In the genomic region with DNA sequence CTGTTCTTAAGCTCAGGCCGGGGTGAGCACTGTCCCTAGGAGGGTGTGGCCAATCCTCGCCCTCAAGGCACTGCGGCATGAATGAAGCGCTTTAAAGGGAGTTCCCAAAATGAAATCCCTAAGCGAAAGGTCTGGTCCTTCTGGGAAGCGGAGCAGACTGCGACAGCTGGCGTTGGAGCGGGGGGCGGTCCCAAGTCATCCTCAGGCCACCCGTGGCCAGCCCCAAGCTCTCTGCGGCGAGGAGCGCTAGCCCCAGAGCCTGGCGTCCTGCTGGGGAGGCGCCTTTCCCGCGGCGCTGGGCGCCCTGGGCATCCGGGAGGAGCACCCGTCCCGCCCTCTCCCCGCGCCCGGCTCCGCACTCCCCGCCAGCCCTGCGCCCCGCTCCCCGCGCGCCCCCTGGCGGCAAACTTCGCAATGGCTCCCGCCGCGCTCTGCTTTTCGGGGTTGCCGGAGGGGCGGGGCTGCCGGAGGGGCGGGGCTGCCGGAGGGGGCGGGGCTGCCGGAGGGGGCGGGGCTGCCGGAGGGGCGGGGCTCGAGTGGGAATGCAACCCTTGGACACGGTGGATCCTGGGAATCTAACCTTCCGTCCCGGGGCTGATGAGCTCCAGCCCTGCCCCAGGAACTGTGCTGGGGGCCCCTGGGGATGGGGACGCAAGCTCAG, we compare ENCODE assay signal across 8 cellular contexts. TPM values are rescaled to one million over a fixed set of nuclear protein-coding genes. Genes with fewer than 3 reads are reported as not detected.
DNase-seq lines count a peak whose midpoint lies in the region; ATAC-seq and TF ChIP-seq lines count a peak whose summit lies in the region.

No MANE protein-coding gene starts in this region.

- ATAC-seq in GM19455 (IDR thresholded peaks at IDR 0.05; ENCODE audit: unreplicated experiment) (peak; percentile 63), Panc1 (peak; percentile 89)
- ATAC-seq in naive thymus-derived CD4-positive, alpha-beta T cell: peak; percentile 96
- ATAC-seq in stimulated activated memory B cell treated with anti-CD40 and anti-IgM and Interleukin-4, amounts not matched to agents 10 μg/mL and 1 μg/mL and 100 μg/mL, for 72 hours: peak; percentile 93

- peak overlapping the region in 4 of 9 donors; percentile 46 to 80 (median 73) for H3K27ac Mint-ChIP-seq in naive thymus-derived CD4-positive, alpha-beta T cell
- no peak overlapping the region for H3K27ac Mint-ChIP-seq in stimulated activated memory B cell treated with anti-CD40 and anti-IgM and Interleukin-4, amounts not matched to agents 10 μg/mL and 1 μg/mL and 100 μg/mL, for 72 hours

- peaks cover 0 to 7% (median 4%) of the 10 kb centered on the region in 11 experiments; a peak in 7 of 22 replicates for H4K20me1 ChIP-seq in BLaER1 treated with 17β-estradiol and CSF1 and Interleukin-3, amounts not matched to agents 10 nM and 100 nM
- no peaks in the 10 kb centered on the region for H4K20me1 ChIP-seq in fibroblast of lung (ENCODE audit: control insufficient read depth, extremely low read depth, insufficient read depth, low read length)

- intact Hi-C loops in Panc1 (cut with micrococcal nuclease; ENCODE audit: unreplicated experiment): loop anchor here (5.0 kb wide), 1 partner anchor 59 kb away; no protein-coding TSS in a partner anchor
- intact Hi-C loops in naive thymus-derived CD4-positive, alpha-beta T cell (cut with micrococcal nuclease): loop anchor here (1.0 kb wide), 5 partner anchors 26 to 475 kb away; partner anchors contain the start of gene BRF1 (in 1 of the 2)

- peak overlapping the region; percentile 64 to 91 (median 84) for H3K4me3 Mint-ChIP-seq in naive thymus-derived CD4-positive, alpha-beta T cell
- peak overlapping the region; percentile 77 for H3K4me3 Mint-ChIP-seq in stimulated activated memory B cell treated with anti-CD40 and anti-IgM and Interleukin-4, amounts not matched to agents 10 μg/mL and 1 μg/mL and 100 μg/mL, for 72 hours

- CTCF ChIA-PET in Panc1 (lab: Charles Lee): interaction anchor here (0.5 to 1.8 kb wide), 11 partner anchors 8 to 1836 kb away, joined by 3 to 10 read pairs (median 4); partner anchors contain the start of gene ZBTB42
- CTCF ChIA-PET in naive thymus-derived CD4-positive, alpha-beta T cell (lab: Charles Lee): interaction anchor here (0.7 to 2.4 kb wide), 10 partner anchors 13 to 74 kb away, joined by 3 to 26 read pairs (median 4); partner anchors contain the start of genes SIVA1 and ZBTB42

- TF ChIP-seq CTCF in Panc1 (IDR thresholded peaks at IDR 0.05): peak; percentile 92
- peak; percentile 31 to 47 for TF ChIP-seq CTCF in fibroblast of lung (conservative IDR thresholded peaks at IDR 0.05 in 1 of 2, IDR thresholded peaks at IDR 0.05 in 1 of 2; ENCODE audit: low read depth in 1 of 2, low read length in 2 of 2)

- peaks cover 0 to 7% (median 0%) of the 10 kb centered on the region in 5 donors for H3K36me3 Mint-ChIP-seq in naive thymus-derived CD4-positive, alpha-beta T cell
- peaks cover 8% of the 10 kb centered on the region for H3K36me3 Mint-ChIP-seq in stimulated activated memory B cell treated with anti-CD40 and anti-IgM and Interleukin-4, amounts not matched to agents 10 μg/mL and 1 μg/mL and 100 μg/mL, for 72 hours

- H3K79me2 ChIP-seq in fibroblast of lung (ENCODE audit: control insufficient read depth, insufficient read depth, low read length): no peaks in the 10 kb centered on the region

- DNase-seq in HuH-7.5 (ENCODE audit: low spot score): peak; percentile 92
- no peak for DNase-seq in Panc1 (ENCODE audit: low read depth, low spot score)
- DNase-seq in activated T-cell treated with anti-CD3 and anti-CD28 coated beads, Interleukin-2, amount 50 U/mL, for 48 hours: peak; percentile 96 to 97
- DNase-seq in fibroblast of lung (ENCODE audit: low read depth in 2 of 2): peak; percentile 54 to 74
- peak; percentile 84 to 100 (median 93) for DNase-seq in naive thymus-derived CD4-positive, alpha-beta T cell

- H3K27me3 Mint-ChIP-seq in naive thymus-derived CD4-positive, alpha-beta T cell: peaks cover 0 to 33% (median 0%) of the 10 kb centered on the region in 5 donors
- peaks cover 30% of the 10 kb centered on the region for H3K27me3 Mint-ChIP-seq in stimulated activated memory B cell treated with anti-CD40 and anti-IgM and Interleukin-4, amounts not matched to agents 10 μg/mL and 1 μg/mL and 100 μg/mL, for 72 hours

- H3K4me2 ChIP-seq in BLaER1 treated with 17β-estradiol and CSF1 and Interleukin-3, amounts not matched to agents 10 nM and 100 nM: peak overlapping the region; percentile 90 to 100 (median 98)
- peak overlapping the region; percentile 85 for H3K4me2 ChIP-seq in fibroblast of lung (ENCODE audit: extremely low read depth, insufficient read depth, low read length)

- H2AFZ ChIP-seq in fibroblast of lung (ENCODE audit: low read length): peak overlapping the region; percentile 89

- peaks cover 10 to 21% (median 18%) of the 10 kb centered on the region in 10 experiments; a peak in 19 of 20 replicates for H3K4me1 ChIP-seq in BLaER1 treated with 17β-estradiol and CSF1 and Interleukin-3, amounts not matched to agents 10 nM and 100 nM
- H3K4me1 ChIP-seq in Panc1 (ENCODE audit: control insufficient read depth, insufficient read depth, low read length) (0 out of 2 replicates have a peak, but pooled peaks cover 3% of the 10 kb centered on the region), fibroblast of lung (ENCODE audit: control insufficient read depth, extremely low read depth, insufficient read depth, low read length) (peaks cover 5% of the 10 kb centered on the region)
- H3K4me1 ChIP-seq in naive thymus-derived CD4-positive, alpha-beta T cell (ENCODE audit: control insufficient read depth in 2 of 2, insufficient read depth in 2 of 2, low read length in 2 of 2): peaks cover 10 to 12% of the 10 kb centered on the region in 2 donors

- H3K9me3 ChIP-seq in BLaER1 treated with 17β-estradiol and CSF1 and Interleukin-3, amounts not matched to agents 10 nM and 100 nM (replicated peaks in 1 of 11): peaks cover 0 to 10% (median 0%) of the 10 kb centered on the region in 11 experiments; a peak in 6 of 22 replicates
- no peaks in the 10 kb centered on the region for H3K9me3 ChIP-seq in Panc1 (ENCODE audit: control insufficient read depth, insufficient read depth, low read depth, low read length)
- H3K9me3 ChIP-seq in fibroblast of lung (ENCODE audit: control insufficient read depth, insufficient read depth, low read depth, low read length): no peaks in the 10 kb centered on the region
- H3K9me3 ChIP-seq in naive thymus-derived CD4-positive, alpha-beta T cell (ENCODE audit: control insufficient read depth in 2 of 3, low read length in 3 of 3): no peaks in the 10 kb centered on the region

- BruUV-seq in Panc1 (replicated peaks; lab: Mats Ljungman, UMichigan): no TSS peak

- H3K36me3 ChIP-seq in BLaER1 treated with 17β-estradiol and CSF1 and Interleukin-3, amounts not matched to agents 10 nM and 100 nM: no peaks in the 10 kb centered on the region; a peak in 3 of 22 replicates
- H3K36me3 ChIP-seq in Panc1 (ENCODE audit: control insufficient read depth, insufficient read depth, low read length) (no peaks in the 10 kb centered on the region), fibroblast of lung (ENCODE audit: control insufficient read depth, insufficient read depth, low read length) (no peaks in the 10 kb centered on the region)
- H3K36me3 ChIP-seq in naive thymus-derived CD4-positive, alpha-beta T cell (ENCODE audit: control insufficient read depth in 2 of 3, insufficient read depth in 3 of 3, low read length in 3 of 3): no peaks in the 10 kb centered on the region

- H3K27me3 ChIP-seq in BLaER1 treated with 17β-estradiol and CSF1 and Interleukin-3, amounts not matched to agents 10 nM and 100 nM: peaks cover 5 to 26% (median 19%) of the 10 kb centered on the region in 11 experiments; a peak in 21 of 22 replicates
- H3K27me3 ChIP-seq in Panc1 (ENCODE audit: control insufficient read depth, insufficient read depth, low read length): no peaks in the 10 kb centered on the region
- H3K27me3 ChIP-seq in fibroblast of lung (ENCODE audit: control insufficient read depth, insufficient read depth, low read length): no peaks in the 10 kb centered on the region
- no peaks in the 10 kb centered on the region for H3K27me3 ChIP-seq in naive thymus-derived CD4-positive, alpha-beta T cell (ENCODE audit: control insufficient read depth in 2 of 2, insufficient read depth in 2 of 2, low read length in 2 of 2)

- in situ Hi-C loops in Panc1 (cut with HindIII; ENCODE audit: low pct_unique_long_range_greater_than_20kb, low sequenced_read_pairs): no loop called here

- POLR2A ChIA-PET in Panc1 (lab: Charles Lee): interaction anchor here (0.6 kb wide), 1 partner anchor 246 kb away, joined by 5 read pairs; no protein-coding TSS in a partner anchor
- POLR2A ChIA-PET in naive thymus-derived CD4-positive, alpha-beta T cell (lab: Charles Lee): interaction anchor here (0.8 to 2.8 kb wide), 9 partner anchors 12 to 73 kb away, joined by 3 to 12 read pairs (median 5); partner anchors contain the start of genes SIVA1 and ZBTB42

- H3K9me3 Mint-ChIP-seq in naive thymus-derived CD4-positive, alpha-beta T cell: peaks cover 0 to 8% (median 0%) of the 10 kb centered on the region in 11 donors
- H3K9me3 Mint-ChIP-seq in stimulated activated memory B cell treated with anti-CD40 and anti-IgM and Interleukin-4, amounts not matched to agents 10 μg/mL and 1 μg/mL and 100 μg/mL, for 72 hours: peaks cover 9% of the 10 kb centered on the region

- peaks cover 12 to 26% (median 15%) of the 10 kb centered on the region in 7 donors for H3K4me1 Mint-ChIP-seq in naive thymus-derived CD4-positive, alpha-beta T cell
- H3K4me1 Mint-ChIP-seq in stimulated activated memory B cell treated with anti-CD40 and anti-IgM and Interleukin-4, amounts not matched to agents 10 μg/mL and 1 μg/mL and 100 μg/mL, for 72 hours: peaks cover 38% of the 10 kb centered on the region

- peak overlapping the region in 1 of 11 experiments; percentile 46; a peak in 2 of 22 replicates for H3K27ac ChIP-seq in BLaER1 treated with 17β-estradiol and CSF1 and Interleukin-3, amounts not matched to agents 10 nM and 100 nM
- H3K27ac ChIP-seq in Panc1 (ENCODE audit: low read length) (peak overlapping the region; percentile 70), fibroblast of lung (ENCODE audit: insufficient read depth, low read length) (no peak overlapping the region)
- peak overlapping the region; percentile 46 for H3K27ac ChIP-seq in naive thymus-derived CD4-positive, alpha-beta T cell (ENCODE audit: low read depth, low read length)

- H3K4me3 ChIP-seq in BLaER1 treated with 17β-estradiol and CSF1 and Interleukin-3, amounts not matched to agents 10 nM and 100 nM: peak overlapping the region; percentile 61 to 74 (median 64)
- H3K4me3 ChIP-seq in Panc1 (ENCODE audit: low read depth in 2 of 2, low read length in 2 of 2): peak overlapping the region; percentile 51 to 60
- H3K4me3 ChIP-seq in fibroblast of lung (replicated peaks in 1 of 4; ENCODE audit: control extremely low read depth in 1 of 4, insufficient read depth in 1 of 4, low read depth in 3 of 4, low read length in 4 of 4): peak overlapping the region; percentile 67 to 73 (median 70)
- H3K4me3 ChIP-seq in naive thymus-derived CD4-positive, alpha-beta T cell (ENCODE audit: low read length): peak overlapping the region; percentile 71

- peak overlapping the region; percentile 53 to 78 (median 69); a peak in 19 of 22 replicates for H3K9ac ChIP-seq in BLaER1 treated with 17β-estradiol and CSF1 and Interleukin-3, amounts not matched to agents 10 nM and 100 nM
- peak overlapping the region; percentile 30 for H3K9ac ChIP-seq in fibroblast of lung (ENCODE audit: insufficient read depth, low read length)

RNA-seq across cellular contexts. Expression of gene ZBTB42, which starts 25.4 kb away (rescaled TPM):
- total RNA-seq in Panc1 (2021; ENCODE audit: unreplicated experiment) (16.5 TPM), fibroblast of lung (2.3 and 2.8 TPM in 2 replicates)
- 17.3 TPM for polyA plus RNA-seq in Panc1 (2012; ENCODE audit: insufficient read length)
- 0.99 and 1.1 TPM in 2 replicates for polyA plus RNA-seq in fibroblast of lung
- polyA plus RNA-seq in fibroblast of lung (2012): 1.7 and 2.1 TPM in 2 replicates
- 2.6 and 4.9 TPM in 2 replicates for polyA minus RNA-seq in fibroblast of lung (ENCODE audit: low replicate concordance)
- total RNA-seq in naive thymus-derived CD4-positive, alpha-beta T cell: 10 to 100 TPM in 1 of 5 experiments, 1 to 10 TPM in 4; 3.5 to 11.3 (median 5.5) TPM
- polyA plus RNA-seq in naive thymus-derived CD4-positive, alpha-beta T cell: 1 to 10 TPM; 2.1 TPM

RNA-seq across cellular contexts. Expression of gene AKT1, which starts 30.8 kb away (rescaled TPM):
- total RNA-seq in Panc1 (2021; ENCODE audit: unreplicated experiment) (175 TPM), fibroblast of lung (127 and 131 TPM in 2 replicates)
- 296 TPM for polyA plus RNA-seq in Panc1 (2012; ENCODE audit: insufficient read length)
- 83.2 and 109 TPM in 2 replicates for polyA plus RNA-seq in fibroblast of lung
- polyA plus RNA-seq in fibroblast of lung (2012): 98.5 and 138 TPM in 2 replicates
- 376 and 400 TPM in 2 replicates for polyA minus RNA-seq in fibroblast of lung (ENCODE audit: low replicate concordance)
- total RNA-seq in naive thymus-derived CD4-positive, alpha-beta T cell: 100 to 1,000 TPM in 1 of 5 experiments, 10 to 100 TPM in 4; 70.4 to 131 (median 88.9) TPM
- polyA plus RNA-seq in naive thymus-derived CD4-positive, alpha-beta T cell: 10 to 100 TPM in 1 of 2 donors, 1 to 10 TPM in 1; 6.8 to 12.3 TPM

RNA-seq across cellular contexts. Expression of gene CEP170B, which starts 38.7 kb away (rescaled TPM):
- total RNA-seq in Panc1 (2021; ENCODE audit: unreplicated experiment) (17.8 TPM), fibroblast of lung (10.3 and 13.9 TPM in 2 replicates)
- 14.5 TPM for polyA plus RNA-seq in Panc1 (2012; ENCODE audit: insufficient read length)
- polyA plus RNA-seq in fibroblast of lung: 4.0 and 6.2 TPM in 2 replicates
- polyA plus RNA-seq in fibroblast of lung (2012): 10.2 and 14.1 TPM in 2 replicates
- 7.9 and 8.6 TPM in 2 replicates for polyA minus RNA-seq in fibroblast of lung (ENCODE audit: low replicate concordance)
- total RNA-seq in naive thymus-derived CD4-positive, alpha-beta T cell: 1 to 10 TPM in 4 of 5 experiments, under 1 TPM in 1; 1.00 to 4.1 (median 2.5) TPM
- under 1 TPM; 0.05 TPM for polyA plus RNA-seq in naive thymus-derived CD4-positive, alpha-beta T cell
